8 cellular contexts compared by ENCODE assay signal in the genomic region with DNA sequence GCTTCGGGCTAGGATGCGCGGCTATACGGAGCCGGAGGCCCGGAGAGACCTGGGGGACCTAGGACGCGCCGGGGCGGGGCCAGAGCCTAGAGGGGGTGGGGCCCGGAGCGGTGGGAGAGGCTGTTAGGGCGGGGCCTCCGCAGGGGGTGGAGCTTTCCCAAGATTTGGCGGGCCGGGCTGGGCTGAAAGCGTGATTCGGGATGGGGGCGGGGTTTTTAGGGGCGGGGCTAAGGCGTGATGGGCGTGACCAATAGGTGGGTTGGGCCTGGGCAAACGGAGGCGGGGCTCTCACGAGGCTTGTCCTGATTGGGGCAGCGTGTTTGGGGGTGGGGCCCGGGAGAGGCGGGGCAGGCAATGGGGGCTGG. TPM values are rescaled to one million over a fixed set of nuclear protein-coding genes. Genes with fewer than 3 reads are reported as not detected.
DNase-seq lines count a peak whose midpoint lies in the region; ATAC-seq and TF ChIP-seq lines count a peak whose summit lies in the region.

No MANE protein-coding gene starts in this region.

- no peaks in the 10 kb centered on the region for H3K27me3 ChIP-seq in endodermal cell (ENCODE audit: control insufficient read depth, insufficient read depth, low read length, poor library complexity, severe bottlenecking)

- no peaks in the 10 kb centered on the region for H3K27me3 Mint-ChIP-seq in endodermal cell (ENCODE audit: insufficient read depth)

- ATAC-seq in GM21360 (IDR thresholded peaks at IDR 0.05; ENCODE audit: unreplicated experiment): peak; percentile 41

- H3K27ac ChIP-seq in endodermal cell (ENCODE audit: low read depth, low read length) (peak overlapping the region; percentile 100), mesodermal cell (ENCODE audit: low read depth, low read length, severe bottlenecking) (peak overlapping the region; percentile 100)

- H3K4me1 ChIP-seq in endodermal cell (ENCODE audit: control insufficient read depth, insufficient read depth, low read length) (peaks cover 11% of the 10 kb centered on the region), mesodermal cell (ENCODE audit: control insufficient read depth, insufficient read depth, low read length, poor library complexity, severe bottlenecking) (peaks cover 23% of the 10 kb centered on the region)

- H3K36me3 ChIP-seq in endodermal cell (ENCODE audit: control insufficient read depth, insufficient read depth, low read length) (peaks cover 10% of the 10 kb centered on the region), mesodermal cell (ENCODE audit: control insufficient read depth, insufficient read depth, low read length) (peaks cover 16% of the 10 kb centered on the region)

- peaks cover 14% of the 10 kb centered on the region for H3K9me3 Mint-ChIP-seq in endodermal cell

- peaks cover 24% of the 10 kb centered on the region for H3K36me3 Mint-ChIP-seq in endodermal cell (ENCODE audit: low read depth)

- H3K4me3 ChIP-seq in endodermal cell (ENCODE audit: low read length): peak overlapping the region; percentile 81
- peak overlapping the region; percentile 94 for H3K4me3 ChIP-seq in mesodermal cell (ENCODE audit: extremely low read depth, insufficient read depth, low read length, poor library complexity, severe bottlenecking)

- H3K4me3 Mint-ChIP-seq in endodermal cell: peak overlapping the region; percentile 79

- H3K27ac Mint-ChIP-seq in endodermal cell: peak overlapping the region; percentile 52

- H3K9me3 ChIP-seq in endodermal cell (ENCODE audit: control insufficient read depth, low read length): peaks cover 15% of the 10 kb centered on the region
- peaks cover 3% of the 10 kb centered on the region for H3K9me3 ChIP-seq in mesodermal cell (ENCODE audit: control insufficient read depth, low read length)

- 0% methylated on average over 27 of the region's 28 CpGs; no CpG with 5 or more reads in 1 of the 2 experiments for WGBS in endodermal cell (ENCODE audit: insufficient coverage in 1 of 2, insufficient read length in 1 of 2), 2 experiments
- 0 to 1% methylated on average over 10 to 27 of the region's 28 CpGs for WGBS in mesodermal cell (ENCODE audit: insufficient coverage in 2 of 2), 2 experiments

- peaks cover 7% of the 10 kb centered on the region for H3K4me1 Mint-ChIP-seq in endodermal cell

- no peak for TF ChIP-seq CTCF in endodermal cell (conservative IDR thresholded peaks at IDR 0.05)

- DNase-seq in COLO668 (lab: John Stamatoyannopoulos, UW; ENCODE audit: unreplicated experiment) (peak; percentile 90), HT-29 (ENCODE audit: low spot score) (peak; percentile 92), NOMO-1 treated with dmso at 0.1 percent for 144 hours (lab: John Stamatoyannopoulos, UW; ENCODE audit: unreplicated experiment) (peak; percentile 74), endodermal cell (peak; percentile 100)
- DNase-seq in activated CD8-positive, alpha-beta memory T cell treated with anti-CD3 and anti-CD28 coated beads, Interleukin-2, amount 50 U/mL, for 4 hours: peak; percentile 88
- peak; percentile 83 for DNase-seq in stimulated activated CD8-positive, alpha-beta memory T cell treated with anti-CD3 and anti-CD28 coated beads, Interleukin-15, amount 100 ng/mL, for 1 hour (ENCODE audit: low read depth)

- peak overlapping the region; percentile 98 for H3K9ac ChIP-seq in endodermal cell (ENCODE audit: extremely low read depth, low read length, poor library complexity, severe bottlenecking)

RNA-seq across cellular contexts. Expression of gene RAB11B, which starts 0.4 kb away (rescaled TPM):
- total RNA-seq in HT-29 (2014; rRNA removed; shearing (Covaris generic)): 24.0 and 37.1 TPM in 2 replicates
- total RNA-seq in endodermal cell: 100 to 1,000 TPM; 137 to 146 TPM
- 116 TPM for polyA plus RNA-seq in endodermal cell (2013, experiment 1 of 2)
- 110 TPM for polyA plus RNA-seq in endodermal cell (2013, experiment 2 of 2)
- 111 TPM for polyA plus RNA-seq in mesodermal cell (2013, experiment 1 of 2)
- 95.1 TPM for polyA plus RNA-seq in mesodermal cell (2013, experiment 2 of 2)

RNA-seq across cellular contexts. Expression of gene MARCHF2, which starts 22.5 kb away (rescaled TPM):
- 20.0 and 25.2 TPM in 2 replicates for total RNA-seq in HT-29 (2014; rRNA removed; shearing (Covaris generic))
- total RNA-seq in endodermal cell: 10 to 100 TPM; 31.8 to 35.9 TPM
- polyA plus RNA-seq in endodermal cell (2013, experiment 1 of 2): 21.8 TPM
- 20.4 TPM for polyA plus RNA-seq in endodermal cell (2013, experiment 2 of 2)
- 26.4 TPM for polyA plus RNA-seq in mesodermal cell (2013, experiment 1 of 2)
- 20.7 TPM for polyA plus RNA-seq in mesodermal cell (2013, experiment 2 of 2)

RNA-seq across cellular contexts. Expression of gene ANGPTL4, which starts 26.6 kb away (rescaled TPM):
- 0.20 TPM in 1 of 2 replicates, not detected in the other for total RNA-seq in HT-29 (2014; rRNA removed; shearing (Covaris generic))
- total RNA-seq in endodermal cell: 10 to 100 TPM; 10.9 to 13.2 TPM
- polyA plus RNA-seq in endodermal cell (2013, experiment 1 of 2): 4.2 TPM
- 2.9 TPM for polyA plus RNA-seq in endodermal cell (2013, experiment 2 of 2)
- polyA plus RNA-seq in mesodermal cell (2013, experiment 1 of 2): 10.0 TPM
- polyA plus RNA-seq in mesodermal cell (2013, experiment 2 of 2): 7.6 TPM

RNA-seq across cellular contexts. Expression of gene KANK3, which starts 47.5 kb away (rescaled TPM):
- total RNA-seq in HT-29 (2014; rRNA removed; shearing (Covaris generic)): 0.23 and 1.4 TPM in 2 replicates
- 1 to 10 TPM; 2.3 to 2.6 TPM for total RNA-seq in endodermal cell
- polyA plus RNA-seq in endodermal cell (2013, experiment 1 of 2): 1.6 TPM
- 1.4 TPM for polyA plus RNA-seq in endodermal cell (2013, experiment 2 of 2)
- 7.2 TPM for polyA plus RNA-seq in mesodermal cell (2013, experiment 1 of 2)
- 4.9 TPM for polyA plus RNA-seq in mesodermal cell (2013, experiment 2 of 2)

RNA-seq across cellular contexts. Expression of gene HNRNPM, which starts 54.2 kb away (rescaled TPM):
- total RNA-seq in HT-29 (2014; rRNA removed; shearing (Covaris generic)): 162 and 178 TPM in 2 replicates
- total RNA-seq in endodermal cell: 100 to 1,000 TPM; 271 to 370 TPM
- polyA plus RNA-seq in endodermal cell (2013, experiment 1 of 2): 198 TPM
- polyA plus RNA-seq in endodermal cell (2013, experiment 2 of 2): 223 TPM
- 173 TPM for polyA plus RNA-seq in mesodermal cell (2013, experiment 1 of 2)
- polyA plus RNA-seq in mesodermal cell (2013, experiment 2 of 2): 177 TPM

Comparison
In these comparisons a context has a peak if more than half of its experiments do, and no peak if none do; other contexts are left out.
1. Peak in every context shown above with its lines: DNase-seq, ATAC-seq, H3K4me3 ChIP-seq and H3K27ac ChIP-seq.